8 cellular contexts compared by ENCODE assay signal in the genomic region with DNA sequence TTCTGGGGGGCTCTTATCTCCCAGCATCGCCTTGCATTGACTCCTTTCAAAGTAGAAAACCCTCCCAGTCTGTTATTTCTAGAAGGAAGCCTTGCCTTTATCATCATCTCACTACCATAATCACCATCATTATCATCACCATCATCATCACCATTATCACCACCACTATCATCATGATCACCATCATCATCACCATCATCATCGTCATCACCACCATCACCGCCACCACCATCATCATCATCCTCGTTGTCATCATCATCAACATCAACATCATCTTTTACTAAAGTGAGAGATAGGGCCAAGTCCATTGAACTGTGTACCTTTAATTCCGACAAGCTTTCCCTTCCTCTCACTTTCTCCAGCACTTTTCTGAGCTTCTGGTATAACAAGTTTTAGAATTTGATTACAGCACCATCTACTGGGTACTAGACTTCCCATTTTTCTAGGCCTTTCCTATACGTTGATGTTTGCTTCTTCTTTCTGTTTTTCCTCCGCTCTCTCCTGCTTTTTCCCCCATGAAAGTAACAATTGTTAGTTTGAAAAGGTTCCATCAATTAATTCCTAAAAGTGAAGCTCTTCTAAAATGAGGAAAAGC.
DNase-seq lines count a peak whose midpoint lies in the region; ATAC-seq, FAIRE-seq and TF ChIP-seq lines count a peak whose summit lies in the region.
"Had no signal": no experiment of that assay in that cellular context is flagged by ENCODE, and none has a peak within 500 bp of the region (broad histone marks: within the 10 kb centered on the region; RNA-seq: fewer than 3 reads in every experiment).

No MANE protein-coding gene starts in this region.

- peak; percentile 18 for TF ChIP-seq CTCF in GM10248 (IDR thresholded peaks at IDR 0.05; ENCODE audit: control extremely low read depth, extremely low read depth, low read depth, missing control alignments)
- TF ChIP-seq CTCF in bronchial epithelial cell (IDR thresholded peaks at IDR 0.05; ENCODE audit: insufficient read depth, low read length, severe bottlenecking) = peak; percentile 55
- peak; percentile 48 for TF ChIP-seq CTCF in progenitor cell of endocrine pancreas (IDR thresholded peaks at IDR 0.05; ENCODE audit: unreplicated experiment)
- no peak for TF ChIP-seq CTCF in upper lobe of left lung (IDR thresholded peaks at IDR 0.05)

- no peak for TF ChIP-seq EP300 in upper lobe of left lung (IDR thresholded peaks at IDR 0.05)

- peaks cover 0 to 8% (median 3%) of the 10 kb centered on the region in 4 donors for H3K4me1 ChIP-seq in upper lobe of left lung

- peaks cover 11% of the 10 kb centered on the region for H3K27me3 Mint-ChIP-seq in progenitor cell of endocrine pancreas
- H3K27me3 Mint-ChIP-seq: activated CD8-positive, alpha-beta memory T cell treated with anti-CD3 and anti-CD28 coated beads, Interleukin-2, amount 10 ng/mL, durations not matched to agents 7 days and 5 days had no signal

- DNase-seq in GM10248 (ENCODE audit: extremely low spot score) = no peak
- DNase-seq in NCI-H1694 (lab: John Stamatoyannopoulos, UW) = peak; percentile 7
- DNase-seq in bronchial epithelial cell (ENCODE audit: low read depth) = peak; percentile 62
- DNase-seq in progenitor cell of endocrine pancreas (ENCODE audit: low spot score, unreplicated experiment) = no peak
- DNase-seq in cortex of kidney (lab: John Stamatoyannopoulos, UW) = no peak
- no peak for DNase-seq in activated CD4-positive, alpha-beta T cell treated with anti-CD3 and anti-CD28 coated beads for 4 hours
- DNase-seq in upper lobe of left lung = no peak
- DNase-seq: activated CD8-positive, alpha-beta memory T cell treated with anti-CD3 and anti-CD28 coated beads, Interleukin-2, amount 10 ng/mL, durations not matched to agents 7 days and 5 days had no signal

- POLR2A ChIA-PET in GM10248 (lab: Yijun Ruan, JAX) = no interaction called here

- no peak for TF ChIP-seq POLR2A in upper lobe of left lung (IDR thresholded peaks at IDR 0.05)

- H3K4me3 ChIP-seq in bronchial epithelial cell (ENCODE audit: low read depth, low read length) = no peak overlapping the region
- no peak overlapping the region for H3K4me3 ChIP-seq in upper lobe of left lung

- H3K36me3 Mint-ChIP-seq in progenitor cell of endocrine pancreas (ENCODE audit: insufficient read depth) = no peaks in the 10 kb centered on the region
- H3K36me3 Mint-ChIP-seq: activated CD8-positive, alpha-beta memory T cell treated with anti-CD3 and anti-CD28 coated beads, Interleukin-2, amount 10 ng/mL, durations not matched to agents 7 days and 5 days had no signal

- peaks cover 0 to 8% (median 2%) of the 10 kb centered on the region in 4 donors for H3K9me3 ChIP-seq in upper lobe of left lung

- H3K9me3 Mint-ChIP-seq in progenitor cell of endocrine pancreas (ENCODE audit: low read depth) = no peaks in the 10 kb centered on the region

- no peak for ATAC-seq in upper lobe of left lung (ENCODE audit: low FRiP score in 2 of 2)
- ATAC-seq: activated CD8-positive, alpha-beta memory T cell treated with anti-CD3 and anti-CD28 coated beads, Interleukin-2, amount 10 ng/mL, durations not matched to agents 7 days and 5 days had no signal

- H3K36me3 ChIP-seq in bronchial epithelial cell (ENCODE audit: control insufficient read depth, insufficient read depth, low read length) (no peaks in the 10 kb centered on the region), upper lobe of left lung (no peaks in the 10 kb centered on the region)

- H3K27ac Mint-ChIP-seq in progenitor cell of endocrine pancreas = no peak overlapping the region
- H3K27ac Mint-ChIP-seq: activated CD8-positive, alpha-beta memory T cell treated with anti-CD3 and anti-CD28 coated beads, Interleukin-2, amount 10 ng/mL, durations not matched to agents 7 days and 5 days had no signal

- H3K4me1 Mint-ChIP-seq in progenitor cell of endocrine pancreas (ENCODE audit: low read depth) = peaks cover 5% of the 10 kb centered on the region
- H3K4me1 Mint-ChIP-seq: activated CD8-positive, alpha-beta memory T cell treated with anti-CD3 and anti-CD28 coated beads, Interleukin-2, amount 10 ng/mL, durations not matched to agents 7 days and 5 days had no signal

- H3K27ac ChIP-seq in upper lobe of left lung = no peak overlapping the region

- CTCF ChIA-PET in GM10248 (lab: Yijun Ruan, JAX) = interaction anchor here (0.8 to 2.1 kb wide), 20 partner anchors 11 to 337 kb away, joined by 3 to 10 read pairs (median 4); no protein-coding TSS in a partner anchor

- H3K27me3 ChIP-seq in bronchial epithelial cell (ENCODE audit: control insufficient read depth, insufficient read depth, low read length) (no peaks in the 10 kb centered on the region), upper lobe of left lung (no peaks in the 10 kb centered on the region)

- 73 to 74% methylated on average over 7 of the region's 7 CpGs for WGBS in upper lobe of left lung, 2 donors

- no peak for FAIRE-seq in bronchial epithelial cell (lab: Jason Lieb, UNC)

- no peak overlapping the region for H3K4me3 Mint-ChIP-seq in progenitor cell of endocrine pancreas (ENCODE audit: low read depth)
- H3K4me3 Mint-ChIP-seq: activated CD8-positive, alpha-beta memory T cell treated with anti-CD3 and anti-CD28 coated beads, Interleukin-2, amount 10 ng/mL, durations not matched to agents 7 days and 5 days had no signal

Comparison
In these comparisons a context has a peak if more than half of its experiments do, and no peak if none do; other contexts are left out.
1. DNase-seq: peak in NCI-H1694 (single experiment) and bronchial epithelial cell (single experiment); none in GM10248 (single experiment), progenitor cell of endocrine pancreas (single experiment), cortex of kidney (single experiment), activated CD4-positive, alpha-beta T cell treated with anti-CD3 and anti-CD28 coated beads for 4 hours (0 of 2) and upper lobe of left lung (0 of 2).
2. CTCF ChIP-seq: peak in GM10248 (single experiment), bronchial epithelial cell (single experiment) and progenitor cell of endocrine pancreas (single experiment); none in upper lobe of left lung (0 of 6).